In genomic region chr5:74684900-74685851, GRCh38 we compare ENCODE assay signal across 1 cellular context.
TF ChIP-seq lines count a peak whose summit lies in the region.

Gene HEXB, plus strand, starts transcription at chr5:74685233. Its CDS starts 28 bp downstream, at chr5:74685261.

TF ChIP-seq in HepG2, 621 proteins besides CTCF, POLR2A, EP300 and RAD21 (continued from another document and continues in another):
- TF ChIP-seq, protein P1, sequence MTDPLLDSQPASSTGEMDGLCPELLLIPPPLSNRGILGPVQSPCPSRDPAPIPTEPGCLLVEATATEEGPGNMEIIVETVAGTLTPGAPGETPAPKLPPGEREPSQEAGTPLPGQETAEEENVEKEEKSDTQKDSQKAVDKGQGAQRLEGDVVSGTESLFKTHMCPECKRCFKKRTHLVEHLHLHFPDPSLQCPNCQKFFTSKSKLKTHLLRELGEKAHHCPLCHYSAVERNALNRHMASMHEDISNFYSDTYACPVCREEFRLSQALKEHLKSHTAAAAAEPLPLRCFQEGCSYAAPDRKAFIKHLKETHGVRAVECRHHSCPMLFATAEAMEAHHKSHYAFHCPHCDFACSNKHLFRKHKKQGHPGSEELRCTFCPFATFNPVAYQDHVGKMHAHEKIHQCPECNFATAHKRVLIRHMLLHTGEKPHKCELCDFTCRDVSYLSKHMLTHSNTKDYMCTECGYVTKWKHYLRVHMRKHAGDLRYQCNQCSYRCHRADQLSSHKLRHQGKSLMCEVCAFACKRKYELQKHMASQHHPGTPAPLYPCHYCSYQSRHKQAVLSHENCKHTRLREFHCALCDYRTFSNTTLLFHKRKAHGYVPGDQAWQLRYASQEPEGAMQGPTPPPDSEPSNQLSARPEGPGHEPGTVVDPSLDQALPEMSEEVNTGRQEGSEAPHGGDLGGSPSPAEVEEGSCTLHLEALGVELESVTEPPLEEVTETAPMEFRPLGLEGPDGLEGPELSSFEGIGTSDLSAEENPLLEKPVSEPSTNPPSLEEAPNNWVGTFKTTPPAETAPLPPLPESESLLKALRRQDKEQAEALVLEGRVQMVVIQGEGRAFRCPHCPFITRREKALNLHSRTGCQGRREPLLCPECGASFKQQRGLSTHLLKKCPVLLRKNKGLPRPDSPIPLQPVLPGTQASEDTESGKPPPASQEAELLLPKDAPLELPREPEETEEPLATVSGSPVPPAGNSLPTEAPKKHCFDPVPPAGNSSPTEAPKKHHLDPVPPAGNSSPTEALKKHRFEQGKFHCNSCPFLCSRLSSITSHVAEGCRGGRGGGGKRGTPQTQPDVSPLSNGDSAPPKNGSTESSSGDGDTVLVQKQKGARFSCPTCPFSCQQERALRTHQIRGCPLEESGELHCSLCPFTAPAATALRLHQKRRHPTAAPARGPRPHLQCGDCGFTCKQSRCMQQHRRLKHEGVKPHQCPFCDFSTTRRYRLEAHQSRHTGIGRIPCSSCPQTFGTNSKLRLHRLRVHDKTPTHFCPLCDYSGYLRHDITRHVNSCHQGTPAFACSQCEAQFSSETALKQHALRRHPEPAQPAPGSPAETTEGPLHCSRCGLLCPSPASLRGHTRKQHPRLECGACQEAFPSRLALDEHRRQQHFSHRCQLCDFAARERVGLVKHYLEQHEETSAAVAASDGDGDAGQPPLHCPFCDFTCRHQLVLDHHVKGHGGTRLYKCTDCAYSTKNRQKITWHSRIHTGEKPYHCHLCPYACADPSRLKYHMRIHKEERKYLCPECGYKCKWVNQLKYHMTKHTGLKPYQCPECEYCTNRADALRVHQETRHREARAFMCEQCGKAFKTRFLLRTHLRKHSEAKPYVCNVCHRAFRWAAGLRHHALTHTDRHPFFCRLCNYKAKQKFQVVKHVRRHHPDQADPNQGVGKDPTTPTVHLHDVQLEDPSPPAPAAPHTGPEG (CRISPR knock-in tag; IDR thresholded peaks at IDR 0.05), result no peak
- TF ChIP-seq RBM39 (IDR thresholded peaks at IDR 0.05; ENCODE audit: low read depth, low read length, poor library complexity, severe bottlenecking), result peak; percentile 31
- TF ChIP-seq RNF2 (conservative IDR thresholded peaks at IDR 0.05; ENCODE audit: low read depth), result 0 out of 2 replicates have a peak, but pooled peaks have one; percentile 28
- peak; percentile 97 for TF ChIP-seq UBTF (CRISPR knock-in tag; IDR thresholded peaks at IDR 0.05)
- TF ChIP-seq TGIF2 (CRISPR knock-in tag; IDR thresholded peaks at IDR 0.05), result peak; percentile 7; the same call in 1 of the 2 replicates
- TF ChIP-seq YY1 (IDR thresholded peaks at IDR 0.05; ENCODE audit: insufficient read depth, insufficient replicate concordance, low read depth, low read length), result peak; percentile 76
- TF ChIP-seq ZNF816 (CRISPR knock-in tag; IDR thresholded peaks at IDR 0.05; ENCODE audit: borderline replicate concordance), result peak; percentile 78; the same call in 1 of the 2 replicates
- TF ChIP-seq, protein P2, sequence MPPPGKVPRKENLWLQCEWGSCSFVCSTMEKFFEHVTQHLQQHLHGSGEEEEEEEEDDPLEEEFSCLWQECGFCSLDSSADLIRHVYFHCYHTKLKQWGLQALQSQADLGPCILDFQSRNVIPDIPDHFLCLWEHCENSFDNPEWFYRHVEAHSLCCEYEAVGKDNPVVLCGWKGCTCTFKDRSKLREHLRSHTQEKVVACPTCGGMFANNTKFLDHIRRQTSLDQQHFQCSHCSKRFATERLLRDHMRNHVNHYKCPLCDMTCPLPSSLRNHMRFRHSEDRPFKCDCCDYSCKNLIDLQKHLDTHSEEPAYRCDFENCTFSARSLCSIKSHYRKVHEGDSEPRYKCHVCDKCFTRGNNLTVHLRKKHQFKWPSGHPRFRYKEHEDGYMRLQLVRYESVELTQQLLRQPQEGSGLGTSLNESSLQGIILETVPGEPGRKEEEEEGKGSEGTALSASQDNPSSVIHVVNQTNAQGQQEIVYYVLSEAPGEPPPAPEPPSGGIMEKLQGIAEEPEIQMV (CRISPR knock-in tag; IDR thresholded peaks at IDR 0.05; ENCODE audit: low read depth), result no peak
- TF ChIP-seq RXRA (CRISPR knock-in tag; IDR thresholded peaks at IDR 0.05), result peak; percentile 65; the same call in 1 of the 2 replicates
- TF ChIP-seq ZNF10 (CRISPR knock-in tag; IDR thresholded peaks at IDR 0.05; ENCODE audit: borderline replicate concordance, low read depth), result no peak
- peak; percentile 56 for TF ChIP-seq KAT8 (CRISPR knock-in tag; IDR thresholded peaks at IDR 0.05)
- TF ChIP-seq, protein P3, sequence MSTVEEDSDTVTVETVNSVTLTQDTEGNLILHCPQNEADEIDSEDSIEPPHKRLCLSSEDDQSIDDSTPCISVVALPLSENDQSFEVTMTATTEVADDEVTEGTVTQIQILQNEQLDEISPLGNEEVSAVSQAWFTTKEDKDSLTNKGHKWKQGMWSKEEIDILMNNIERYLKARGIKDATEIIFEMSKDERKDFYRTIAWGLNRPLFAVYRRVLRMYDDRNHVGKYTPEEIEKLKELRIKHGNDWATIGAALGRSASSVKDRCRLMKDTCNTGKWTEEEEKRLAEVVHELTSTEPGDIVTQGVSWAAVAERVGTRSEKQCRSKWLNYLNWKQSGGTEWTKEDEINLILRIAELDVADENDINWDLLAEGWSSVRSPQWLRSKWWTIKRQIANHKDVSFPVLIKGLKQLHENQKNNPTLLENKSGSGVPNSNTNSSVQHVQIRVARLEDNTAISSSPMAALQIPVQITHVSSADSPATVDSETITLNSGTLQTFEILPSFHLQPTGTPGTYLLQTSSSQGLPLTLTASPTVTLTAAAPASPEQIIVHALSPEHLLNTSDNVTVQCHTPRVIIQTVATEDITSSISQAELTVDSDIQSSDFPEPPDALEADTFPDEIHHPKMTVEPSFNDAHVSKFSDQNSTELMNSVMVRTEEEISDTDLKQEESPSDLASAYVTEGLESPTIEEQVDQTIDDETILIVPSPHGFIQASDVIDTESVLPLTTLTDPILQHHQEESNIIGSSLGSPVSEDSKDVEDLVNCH (CRISPR knock-in tag; IDR thresholded peaks at IDR 0.05), result no peak
- no peak for TF ChIP-seq TBL1XR1 (IDR thresholded peaks at IDR 0.05; ENCODE audit: borderline replicate concordance, low read length, partially characterized antibody)
- no peak for TF ChIP-seq PAX8 (CRISPR knock-in tag; IDR thresholded peaks at IDR 0.05; ENCODE audit: borderline replicate concordance)
- TF ChIP-seq FOXO1 (CRISPR knock-in tag; IDR thresholded peaks at IDR 0.05), result no peak
- no peak for TF ChIP-seq ZNF30 (CRISPR knock-in tag; IDR thresholded peaks at IDR 0.05)
- peak; percentile 66; the same call in 1 of the 2 replicates for TF ChIP-seq ZNF451 (CRISPR knock-in tag; IDR thresholded peaks at IDR 0.05)
- TF ChIP-seq JUNB (CRISPR knock-in tag; IDR thresholded peaks at IDR 0.05; ENCODE audit: borderline replicate concordance), result peak; percentile 78; the same call in 1 of the 2 replicates
- TF ChIP-seq, protein P4, sequence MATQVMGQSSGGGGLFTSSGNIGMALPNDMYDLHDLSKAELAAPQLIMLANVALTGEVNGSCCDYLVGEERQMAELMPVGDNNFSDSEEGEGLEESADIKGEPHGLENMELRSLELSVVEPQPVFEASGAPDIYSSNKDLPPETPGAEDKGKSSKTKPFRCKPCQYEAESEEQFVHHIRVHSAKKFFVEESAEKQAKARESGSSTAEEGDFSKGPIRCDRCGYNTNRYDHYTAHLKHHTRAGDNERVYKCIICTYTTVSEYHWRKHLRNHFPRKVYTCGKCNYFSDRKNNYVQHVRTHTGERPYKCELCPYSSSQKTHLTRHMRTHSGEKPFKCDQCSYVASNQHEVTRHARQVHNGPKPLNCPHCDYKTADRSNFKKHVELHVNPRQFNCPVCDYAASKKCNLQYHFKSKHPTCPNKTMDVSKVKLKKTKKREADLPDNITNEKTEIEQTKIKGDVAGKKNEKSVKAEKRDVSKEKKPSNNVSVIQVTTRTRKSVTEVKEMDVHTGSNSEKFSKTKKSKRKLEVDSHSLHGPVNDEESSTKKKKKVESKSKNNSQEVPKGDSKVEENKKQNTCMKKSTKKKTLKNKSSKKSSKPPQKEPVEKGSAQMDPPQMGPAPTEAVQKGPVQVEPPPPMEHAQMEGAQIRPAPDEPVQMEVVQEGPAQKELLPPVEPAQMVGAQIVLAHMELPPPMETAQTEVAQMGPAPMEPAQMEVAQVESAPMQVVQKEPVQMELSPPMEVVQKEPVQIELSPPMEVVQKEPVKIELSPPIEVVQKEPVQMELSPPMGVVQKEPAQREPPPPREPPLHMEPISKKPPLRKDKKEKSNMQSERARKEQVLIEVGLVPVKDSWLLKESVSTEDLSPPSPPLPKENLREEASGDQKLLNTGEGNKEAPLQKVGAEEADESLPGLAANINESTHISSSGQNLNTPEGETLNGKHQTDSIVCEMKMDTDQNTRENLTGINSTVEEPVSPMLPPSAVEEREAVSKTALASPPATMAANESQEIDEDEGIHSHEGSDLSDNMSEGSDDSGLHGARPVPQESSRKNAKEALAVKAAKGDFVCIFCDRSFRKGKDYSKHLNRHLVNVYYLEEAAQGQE (IDR thresholded peaks at IDR 0.05; ENCODE audit: borderline replicate concordance in 1 of 2, low read depth in 1 of 2, low read length in 2 of 2), result no peak
- TF ChIP-seq PCBP1 (IDR thresholded peaks at IDR 0.05; ENCODE audit: borderline replicate concordance, low read depth, low read length), result no peak
- TF ChIP-seq ZFAT (CRISPR knock-in tag; conservative IDR thresholded peaks at IDR 0.05), result no peak
- TF ChIP-seq ZNF737 (CRISPR knock-in tag; IDR thresholded peaks at IDR 0.05; ENCODE audit: borderline replicate concordance), result no peak
- 0 out of 2 replicates have a peak, but pooled peaks have one; percentile 54 for TF ChIP-seq ZNF879 (CRISPR knock-in tag; IDR thresholded peaks at IDR 0.05)
- TF ChIP-seq ZNF83 (CRISPR knock-in tag; IDR thresholded peaks at IDR 0.05; ENCODE audit: borderline replicate concordance), result no peak
- peak; percentile 62; the same call in 1 of the 2 replicates for TF ChIP-seq ATF2 (CRISPR knock-in tag; IDR thresholded peaks at IDR 0.05)
- TF ChIP-seq ZNF691 (CRISPR knock-in tag; IDR thresholded peaks at IDR 0.05; ENCODE audit: borderline replicate concordance, low read depth), result peak; percentile 21; the same call in 1 of the 2 replicates
- TF ChIP-seq, protein P5, sequence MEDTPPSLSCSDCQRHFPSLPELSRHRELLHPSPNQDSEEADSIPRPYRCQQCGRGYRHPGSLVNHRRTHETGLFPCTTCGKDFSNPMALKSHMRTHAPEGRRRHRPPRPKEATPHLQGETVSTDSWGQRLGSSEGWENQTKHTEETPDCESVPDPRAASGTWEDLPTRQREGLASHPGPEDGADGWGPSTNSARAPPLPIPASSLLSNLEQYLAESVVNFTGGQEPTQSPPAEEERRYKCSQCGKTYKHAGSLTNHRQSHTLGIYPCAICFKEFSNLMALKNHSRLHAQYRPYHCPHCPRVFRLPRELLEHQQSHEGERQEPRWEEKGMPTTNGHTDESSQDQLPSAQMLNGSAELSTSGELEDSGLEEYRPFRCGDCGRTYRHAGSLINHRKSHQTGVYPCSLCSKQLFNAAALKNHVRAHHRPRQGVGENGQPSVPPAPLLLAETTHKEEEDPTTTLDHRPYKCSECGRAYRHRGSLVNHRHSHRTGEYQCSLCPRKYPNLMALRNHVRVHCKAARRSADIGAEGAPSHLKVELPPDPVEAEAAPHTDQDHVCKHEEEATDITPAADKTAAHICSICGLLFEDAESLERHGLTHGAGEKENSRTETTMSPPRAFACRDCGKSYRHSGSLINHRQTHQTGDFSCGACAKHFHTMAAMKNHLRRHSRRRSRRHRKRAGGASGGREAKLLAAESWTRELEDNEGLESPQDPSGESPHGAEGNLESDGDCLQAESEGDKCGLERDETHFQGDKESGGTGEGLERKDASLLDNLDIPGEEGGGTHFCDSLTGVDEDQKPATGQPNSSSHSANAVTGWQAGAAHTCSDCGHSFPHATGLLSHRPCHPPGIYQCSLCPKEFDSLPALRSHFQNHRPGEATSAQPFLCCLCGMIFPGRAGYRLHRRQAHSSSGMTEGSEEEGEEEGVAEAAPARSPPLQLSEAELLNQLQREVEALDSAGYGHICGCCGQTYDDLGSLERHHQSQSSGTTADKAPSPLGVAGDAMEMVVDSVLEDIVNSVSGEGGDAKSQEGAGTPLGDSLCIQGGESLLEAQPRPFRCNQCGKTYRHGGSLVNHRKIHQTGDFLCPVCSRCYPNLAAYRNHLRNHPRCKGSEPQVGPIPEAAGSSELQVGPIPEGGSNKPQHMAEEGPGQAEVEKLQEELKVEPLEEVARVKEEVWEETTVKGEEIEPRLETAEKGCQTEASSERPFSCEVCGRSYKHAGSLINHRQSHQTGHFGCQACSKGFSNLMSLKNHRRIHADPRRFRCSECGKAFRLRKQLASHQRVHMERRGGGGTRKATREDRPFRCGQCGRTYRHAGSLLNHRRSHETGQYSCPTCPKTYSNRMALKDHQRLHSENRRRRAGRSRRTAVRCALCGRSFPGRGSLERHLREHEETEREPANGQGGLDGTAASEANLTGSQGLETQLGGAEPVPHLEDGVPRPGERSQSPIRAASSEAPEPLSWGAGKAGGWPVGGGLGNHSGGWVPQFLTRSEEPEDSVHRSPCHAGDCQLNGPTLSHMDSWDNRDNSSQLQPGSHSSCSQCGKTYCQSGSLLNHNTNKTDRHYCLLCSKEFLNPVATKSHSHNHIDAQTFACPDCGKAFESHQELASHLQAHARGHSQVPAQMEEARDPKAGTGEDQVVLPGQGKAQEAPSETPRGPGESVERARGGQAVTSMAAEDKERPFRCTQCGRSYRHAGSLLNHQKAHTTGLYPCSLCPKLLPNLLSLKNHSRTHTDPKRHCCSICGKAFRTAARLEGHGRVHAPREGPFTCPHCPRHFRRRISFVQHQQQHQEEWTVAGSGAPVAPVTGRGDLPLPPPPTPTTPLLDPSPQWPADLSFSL (CRISPR knock-in tag; IDR thresholded peaks at IDR 0.05), result no peak
